Comparison of ENCODE assay signal across 1 cellular context in genomic region chr20:4171538-4172116, GRCh38.
TF ChIP-seq lines count a peak whose summit lies in the region.

No MANE protein-coding gene starts in this region.

TF ChIP-seq in GM12878, 131 proteins besides CTCF, POLR2A, EP300 and RAD21 (continued from another document):
- no peak for TF ChIP-seq CEBPZ (IDR thresholded peaks at IDR 0.05; ENCODE audit: low read depth, low read length)
- no peak for TF ChIP-seq ATF7 (IDR thresholded peaks at IDR 0.05; ENCODE audit: low read depth)
- TF ChIP-seq RFX5 (IDR thresholded peaks at IDR 0.05; ENCODE audit: low read depth, low read length) = no peak
- TF ChIP-seq STAT1 (conservative IDR thresholded peaks at IDR 0.05) = no peak
- no peak for TF ChIP-seq TCF7 (IDR thresholded peaks at IDR 0.05; ENCODE audit: borderline replicate concordance)
- no peak for TF ChIP-seq BCL11A (IDR thresholded peaks at IDR 0.05; ENCODE audit: low read depth, low read length)
- no peak for TF ChIP-seq BHLHE40 (IDR thresholded peaks at IDR 0.05; ENCODE audit: borderline replicate concordance in 1 of 2, low read depth in 2 of 2, low read length in 1 of 2)
- no peak for TF ChIP-seq NKRF (conservative IDR thresholded peaks at IDR 0.05)
- TF ChIP-seq SREBF2 (IDR thresholded peaks at IDR 0.05; ENCODE audit: low read length) = no peak
- TF ChIP-seq SIN3A (IDR thresholded peaks at IDR 0.05; ENCODE audit: low read depth, low read length) = no peak
- TF ChIP-seq E4F1 (IDR thresholded peaks at IDR 0.05; ENCODE audit: borderline replicate concordance, partially characterized antibody) = no peak
- TF ChIP-seq FOXK2 (IDR thresholded peaks at IDR 0.05) = no peak
- TF ChIP-seq SPI1 (IDR thresholded peaks at IDR 0.05; ENCODE audit: borderline replicate concordance, insufficient read depth, low read depth, low read length) = no peak
TF ChIP-seq in GM12878: peak in this region for 0.
